Comparison of ENCODE assay signal across 18 cellular contexts in genomic region chr1:167800241-167800640, GRCh38.
DNase-seq lines count a peak whose midpoint lies in the region; ATAC-seq and TF ChIP-seq lines count a peak whose summit lies in the region.
"Had no signal": no experiment of that assay in that cellular context is flagged by ENCODE, and none has a peak within 500 bp of the region (broad histone marks: within the 10 kb centered on the region; RNA-seq: fewer than 3 reads in every experiment).

No MANE protein-coding gene starts in this region.

- H3K36me3 ChIP-seq in left ventricle myocardium inferior: no peaks in the 10 kb centered on the region
- H3K36me3 ChIP-seq in mesodermal cell (ENCODE audit: control insufficient read depth, insufficient read depth, low read length): peaks cover 31% of the 10 kb centered on the region
- no peaks in the 10 kb centered on the region for H3K36me3 ChIP-seq in adrenal gland (replicated peaks in 1 of 2)

- TF ChIP-seq CTCF in left ventricle myocardium inferior (IDR thresholded peaks at IDR 0.05; ENCODE audit: borderline replicate concordance) (no peak), activated B cell treated with CpG ODN at 0.5 μM for 24 hours (IDR thresholded peaks at IDR 0.05) (no peak), adrenal gland (IDR thresholded peaks at IDR 0.05) (no peak)

- no peak overlapping the region for H3K4me3 Mint-ChIP-seq in activated B cell treated with CpG ODN at 0.5 μM for 24 hours
- H3K4me3 Mint-ChIP-seq: IgD-negative memory B cell had no signal

- peak overlapping the region; percentile 16 for H3K27ac ChIP-seq in left ventricle myocardium inferior (replicated peaks)
- H3K27ac ChIP-seq in mesodermal cell (ENCODE audit: low read depth, low read length, severe bottlenecking): peak overlapping the region; percentile 29
- no peak overlapping the region for H3K27ac ChIP-seq in adrenal gland

- H3K4me1 Mint-ChIP-seq in activated B cell treated with CpG ODN at 0.5 μM for 24 hours: peaks cover 19% of the 10 kb centered on the region

- H3K27ac Mint-ChIP-seq in activated B cell treated with CpG ODN at 0.5 μM for 24 hours: peak overlapping the region; percentile 37
- H3K27ac Mint-ChIP-seq: IgD-negative memory B cell had no signal

- TF ChIP-seq POLR2A in adrenal gland (IDR thresholded peaks at IDR 0.05): no peak

- H3K9me3 Mint-ChIP-seq in activated B cell treated with CpG ODN at 0.5 μM for 24 hours: no peaks in the 10 kb centered on the region
- H3K9me3 Mint-ChIP-seq: IgD-negative memory B cell had no signal

- H3K4me1 ChIP-seq in left ventricle myocardium inferior (peaks cover 38% of the 10 kb centered on the region), mesodermal cell (ENCODE audit: control insufficient read depth, insufficient read depth, low read length, poor library complexity, severe bottlenecking) (peaks cover 27% of the 10 kb centered on the region), adrenal gland (replicated peaks in 1 of 2) (peaks cover 17 to 28% of the 10 kb centered on the region in 2 donors)

- H3K27me3 ChIP-seq in left ventricle myocardium inferior (ENCODE audit: low read depth) (no peaks in the 10 kb centered on the region), adrenal gland (no peaks in the 10 kb centered on the region)

- intact Hi-C loops in left ventricle myocardium inferior (cut with micrococcal nuclease): loop anchor here (5.0 to 10.0 kb wide), 2 partner anchors 73 to 195 kb away; no protein-coding TSS in a partner anchor
- intact Hi-C loops in left cardiac atrium (cut with DNase I): loop anchor here in 1 of 2 donors (10.0 kb wide), 1 partner anchor 195 kb away; no protein-coding TSS in a partner anchor
- intact Hi-C loops in activated B cell treated with CpG ODN at 0.5 μM for 24 hours (cut with micrococcal nuclease): loop anchor here (10.0 kb wide), 1 partner anchor 395 kb away; no protein-coding TSS in a partner anchor
- intact Hi-C loops in adrenal gland (cut with DNase I): loop anchor here in 1 of 2 donors (5.0 kb wide), 1 partner anchor 78 kb away; the partner anchor contains the start of gene MPZL1

- no peak for ATAC-seq in left cardiac atrium
- ATAC-seq in activated B cell treated with CpG ODN at 0.5 μM for 24 hours (ENCODE audit: low read depth): no peak
- ATAC-seq: HCT116 had no signal

- no peaks in the 10 kb centered on the region for H3K9me3 ChIP-seq in left ventricle myocardium inferior (replicated peaks)
- peaks cover 12% of the 10 kb centered on the region for H3K9me3 ChIP-seq in mesodermal cell (ENCODE audit: control insufficient read depth, low read length)
- H3K9me3 ChIP-seq in adrenal gland (replicated peaks in 1 of 3): no peaks in the 10 kb centered on the region

- CTCF ChIA-PET in activated B cell treated with CpG ODN at 0.5 μM for 24 hours (lab: Charles Lee): interaction anchor here (1.0 to 1.2 kb wide), 2 partner anchors 112 to 200 kb away, joined by 4 read pairs; no protein-coding TSS in a partner anchor

- H3K36me3 Mint-ChIP-seq in activated B cell treated with CpG ODN at 0.5 μM for 24 hours (ENCODE audit: low read depth): no peaks in the 10 kb centered on the region
- H3K36me3 Mint-ChIP-seq: IgD-negative memory B cell had no signal

- no peaks in the 10 kb centered on the region for H3K27me3 Mint-ChIP-seq in activated B cell treated with CpG ODN at 0.5 μM for 24 hours
- H3K27me3 Mint-ChIP-seq: IgD-negative memory B cell had no signal

- DNase-seq in left ventricle myocardium inferior (no peak), left cardiac atrium (no peak), activated B cell treated with CpG ODN at 0.5 μM for 24 hours (no peak), MV-4-11 (lab: John Stamatoyannopoulos, UW) (no peak), adrenal gland (no peak), SKM-1 (lab: John Stamatoyannopoulos, UW; ENCODE audit: unreplicated experiment) (no peak)
- DNase-seq: ACHN, AML-193, COR-L47, Kasumi-1, NCI-H1436 treated with DMSO at 0.1 percent for 48 hours, NCI-H2081, NCI-H345, NCI-H526 treated with DMSO at 0.1 percent for 48 hours, SIG-M5 had no signal

- H3K4me3 ChIP-seq in left ventricle myocardium inferior (no peak overlapping the region), mesodermal cell (ENCODE audit: extremely low read depth, insufficient read depth, low read length, poor library complexity, severe bottlenecking) (no peak overlapping the region), adrenal gland (no peak overlapping the region)

- POLR2A ChIA-PET in activated B cell treated with CpG ODN at 0.5 μM for 24 hours (lab: Charles Lee): interaction anchor here (0.6 kb wide), 1 partner anchor 47 kb away, joined by 3 read pairs; no protein-coding TSS in a partner anchor

- WGBS in mesodermal cell (ENCODE audit: insufficient coverage in 2 of 2), 2 experiments: 67 to 100% methylated on average over 1 of the region's 4 CpGs
- 49 to 70% (median 60%) methylated on average over 4 of the region's 4 CpGs for WGBS in adrenal gland, 4 donors

Comparison
In these comparisons a context has a peak if more than half of its experiments do, and no peak if none do; other contexts are left out.
1. H3K27ac ChIP-seq: peak in left ventricle myocardium inferior (single experiment) and mesodermal cell (single experiment); none in adrenal gland (0 of 5).